ENCODE assay signal across 8 cellular contexts in genomic region chr1:205632374-205633169, GRCh38. TPM values are rescaled to one million over a fixed set of nuclear protein-coding genes. Genes with fewer than 3 reads are reported as not detected.
DNase-seq lines count a peak whose midpoint lies in the region; ATAC-seq and TF ChIP-seq lines count a peak whose summit lies in the region.

No MANE protein-coding gene starts in this region.

- peak overlapping the region; percentile 85 for H3K4me3 Mint-ChIP-seq in T-helper 2 cell treated with Interferon-gamma antibody and Interleukin-4, amounts not matched to agents 5 μg/mL and 100 μg/mL, for 36 hours
- H3K4me3 Mint-ChIP-seq in activated naive CD8-positive, alpha-beta T cell treated with anti-CD3 and anti-CD28 coated beads, Interleukin-2, amount 50 U/mL, for 24 hours = peak overlapping the region; percentile 82

- no peaks in the 10 kb centered on the region for H3K36me3 ChIP-seq in testis (ENCODE audit: low read depth, missing control alignments)

- no peaks in the 10 kb centered on the region for H3K9me3 Mint-ChIP-seq in T-helper 2 cell treated with Interferon-gamma antibody and Interleukin-4, amounts not matched to agents 5 μg/mL and 100 μg/mL, for 36 hours
- no peaks in the 10 kb centered on the region for H3K9me3 Mint-ChIP-seq in activated naive CD8-positive, alpha-beta T cell treated with anti-CD3 and anti-CD28 coated beads, Interleukin-2, amount 50 U/mL, for 24 hours

- peak overlapping the region; percentile 79 to 89 for H3K4me3 ChIP-seq in testis

- TF ChIP-seq CTCF in testis (IDR thresholded peaks at IDR 0.05) (no peak), GM10266 (IDR thresholded peaks at IDR 0.05; ENCODE audit: control insufficient read depth, insufficient read depth, low read depth, missing control alignments) (no peak)

- H3K27me3 Mint-ChIP-seq in T-helper 2 cell treated with Interferon-gamma antibody and Interleukin-4, amounts not matched to agents 5 μg/mL and 100 μg/mL, for 36 hours (ENCODE audit: low read depth) = peaks cover 11% of the 10 kb centered on the region
- no peaks in the 10 kb centered on the region for H3K27me3 Mint-ChIP-seq in activated naive CD8-positive, alpha-beta T cell treated with anti-CD3 and anti-CD28 coated beads, Interleukin-2, amount 50 U/mL, for 24 hours

- peaks cover 28% of the 10 kb centered on the region for H3K4me1 Mint-ChIP-seq in T-helper 2 cell treated with Interferon-gamma antibody and Interleukin-4, amounts not matched to agents 5 μg/mL and 100 μg/mL, for 36 hours (ENCODE audit: low read depth)
- H3K4me1 Mint-ChIP-seq in activated naive CD8-positive, alpha-beta T cell treated with anti-CD3 and anti-CD28 coated beads, Interleukin-2, amount 50 U/mL, for 24 hours = peaks cover 44% of the 10 kb centered on the region

- peak overlapping the region; percentile 88 to 95 for H3K27ac ChIP-seq in testis

- H3K27me3 ChIP-seq in testis = no peaks in the 10 kb centered on the region

- intact Hi-C loops in testis (cut with DNase I; ENCODE audit: low total_unique reads) = loop anchor here (2.0 kb wide), 1 partner anchor 42 kb away; no protein-coding TSS in a partner anchor

- 11 to 15% methylated on average over 12 of the region's 12 CpGs for WGBS in testis, 2 donors

- H3K36me3 Mint-ChIP-seq in T-helper 2 cell treated with Interferon-gamma antibody and Interleukin-4, amounts not matched to agents 5 μg/mL and 100 μg/mL, for 36 hours (ENCODE audit: low read depth) = peaks cover 12% of the 10 kb centered on the region
- peaks cover 16% of the 10 kb centered on the region for H3K36me3 Mint-ChIP-seq in activated naive CD8-positive, alpha-beta T cell treated with anti-CD3 and anti-CD28 coated beads, Interleukin-2, amount 50 U/mL, for 24 hours (ENCODE audit: low read depth)

- H3K9me3 ChIP-seq in testis = no peaks in the 10 kb centered on the region

- DNase-seq in T-helper 2 cell treated with Interferon-gamma antibody and Interleukin-4, amounts not matched to agents 5 μg/mL and 100 μg/mL, for 36 hours (ENCODE audit: low spot score) = no peak
- DNase-seq in T-helper 2 cell = no peak
- no peak for DNase-seq in activated naive CD8-positive, alpha-beta T cell treated with anti-CD3 and anti-CD28 coated beads, Interleukin-2, amount 50 U/mL, for 24 hours
- DNase-seq in kidney tubule cell (ENCODE audit: low spot score) = peak; percentile 34
- DNase-seq in testis = no peak
- no peak for DNase-seq in NCI-H526 treated with DMSO at 0.1 percent for 48 hours (lab: John Stamatoyannopoulos, UW)
- DNase-seq in GM10266 (ENCODE audit: extremely low spot score) = no peak
- no peak for DNase-seq in AG08396 (ENCODE audit: low spot score)

- ATAC-seq in activated naive CD8-positive, alpha-beta T cell treated with anti-CD3 and anti-CD28 coated beads, Interleukin-2, amount 50 U/mL, for 24 hours = no peak

- H3K27ac Mint-ChIP-seq in T-helper 2 cell treated with Interferon-gamma antibody and Interleukin-4, amounts not matched to agents 5 μg/mL and 100 μg/mL, for 36 hours = peak overlapping the region; percentile 89
- peak overlapping the region; percentile 87 for H3K27ac Mint-ChIP-seq in activated naive CD8-positive, alpha-beta T cell treated with anti-CD3 and anti-CD28 coated beads, Interleukin-2, amount 50 U/mL, for 24 hours

- TF ChIP-seq POLR2A in testis (IDR thresholded peaks at IDR 0.05) = no peak

- peaks cover 21% of the 10 kb centered on the region for H3K4me1 ChIP-seq in testis

RNA-seq across cellular contexts. Expression of gene ELK4, which starts 0.8 kb away (rescaled TPM):
- 10 to 100 TPM; 20.5 to 25.4 TPM for total RNA-seq in testis
- 20.4 TPM for polyA plus RNA-seq in testis (ENCODE audit: insufficient read depth, low read depth, low replicate concordance)

RNA-seq across cellular contexts. Expression of gene SLC45A3, which starts 47.7 kb away (rescaled TPM):
- 1 to 10 TPM; 7.3 to 8.9 TPM for total RNA-seq in testis
- polyA plus RNA-seq in testis (ENCODE audit: insufficient read depth, low read depth, low replicate concordance) = 4.5 TPM
